In genomic region chr9:78325343-78325742, GRCh38 we compare ENCODE assay signal across 11 cellular contexts. TPM values are rescaled to one million over a fixed set of nuclear protein-coding genes. Genes with fewer than 3 reads are reported as not detected.
A peak's percentile ranks its signal among the peaks of the same experiment; 100 is the strongest.
DNase-seq lines count a peak whose midpoint lies in the region; ATAC-seq and TF ChIP-seq lines count a peak whose summit lies in the region.
"Had no signal": no experiment of that assay in that cellular context is flagged by ENCODE, and none has a peak within 500 bp of the region (broad histone marks: within the 10 kb centered on the region; RNA-seq: fewer than 3 reads in every experiment).

No MANE protein-coding gene starts in this region.

- no peak for DNase-seq in activated naive CD4-positive, alpha-beta T cell treated with anti-CD3 and anti-CD28 coated beads, Interleukin-2, amount 10 ng/mL, durations not matched to agents 7 days and 5 days
- DNase-seq in activated naive CD4-positive, alpha-beta T cell (lab: John Stamatoyannopoulos, UW) = no peak
- DNase-seq in amygdala (lab: John Stamatoyannopoulos, UW) = peak in 33 of 56 donors; percentile 7 to 59 (median 39)
- peak; percentile 51 for DNase-seq in hepatocyte (ENCODE audit: low spot score)
- peak in 29 of 49 donors; percentile 5 to 79 (median 22) for DNase-seq in substantia nigra (lab: John Stamatoyannopoulos, UW)
- DNase-seq in uterus = no peak
- no peak for DNase-seq in activated CD8-positive, alpha-beta memory T cell treated with anti-CD3 and anti-CD28 coated beads for 24 hours
- DNase-seq: sigmoid colon; stimulated activated naive CD8-positive, alpha-beta T cell treated with anti-CD3 and anti-CD28 coated beads, Interleukin-15, Interleukin-2, amounts not matched to agents 100 U/mL and 50 U/mL, for 24 hours had no signal

- no peak overlapping the region for H3K4me2 ChIP-seq in hepatocyte

- TF ChIP-seq CTCF in hepatocyte (IDR thresholded peaks at IDR 0.05; ENCODE audit: poor library complexity) = no peak
- TF ChIP-seq CTCF in uterus (IDR thresholded peaks at IDR 0.05) = no peak

- no peaks in the 10 kb centered on the region for H3K27me3 Mint-ChIP-seq in activated naive CD4-positive, alpha-beta T cell treated with anti-CD3 and anti-CD28 coated beads, Interleukin-2, amount 10 ng/mL, durations not matched to agents 7 days and 5 days
- H3K27me3 Mint-ChIP-seq: activated T-helper 17 cell treated with anti-CD3 and anti-CD28 coated beads, Interleukin-2, amount 50 U/mL, for 72 hours had no signal

- H3K4me3 Mint-ChIP-seq in activated naive CD4-positive, alpha-beta T cell treated with anti-CD3 and anti-CD28 coated beads, Interleukin-2, amount 10 ng/mL, durations not matched to agents 7 days and 5 days = no peak overlapping the region
- H3K4me3 Mint-ChIP-seq: activated T-helper 17 cell treated with anti-CD3 and anti-CD28 coated beads, Interleukin-2, amount 50 U/mL, for 72 hours had no signal

- H3K36me3 ChIP-seq in hepatocyte (replicated peaks; ENCODE audit: insufficient read depth, low read depth) (no peaks in the 10 kb centered on the region), uterus (no peaks in the 10 kb centered on the region)
- H3K36me3 ChIP-seq: sigmoid colon had no signal

- intact Hi-C loops in uterus (cut with DNase I; ENCODE audit: low total_unique reads) = no loop called here

- 44% methylated on average over 6 of the region's 6 CpGs for WGBS in hepatocyte (ENCODE audit: low lambda C conversion rate, missing lambda C conversion rate)

- no peak for TF ChIP-seq POLR2A in uterus (IDR thresholded peaks at IDR 0.05)

- H3K27ac ChIP-seq in hepatocyte (peak overlapping the region; percentile 1), substantia nigra (ENCODE audit: low read depth, low read length, poor library complexity, severe bottlenecking) (peak overlapping the region; percentile 27), uterus (no peak overlapping the region)

- H3K9me3 Mint-ChIP-seq in activated naive CD4-positive, alpha-beta T cell treated with anti-CD3 and anti-CD28 coated beads, Interleukin-2, amount 10 ng/mL, durations not matched to agents 7 days and 5 days = no peaks in the 10 kb centered on the region
- H3K9me3 Mint-ChIP-seq: activated T-helper 17 cell treated with anti-CD3 and anti-CD28 coated beads, Interleukin-2, amount 50 U/mL, for 72 hours had no signal

- H3K9me2 ChIP-seq in hepatocyte (replicated peaks; ENCODE audit: insufficient read depth) = no peaks in the 10 kb centered on the region

- H3K4me1 Mint-ChIP-seq in activated naive CD4-positive, alpha-beta T cell treated with anti-CD3 and anti-CD28 coated beads, Interleukin-2, amount 10 ng/mL, durations not matched to agents 7 days and 5 days = peaks cover 9% of the 10 kb centered on the region

- peak overlapping the region; percentile 69 for H3K27ac Mint-ChIP-seq in activated naive CD4-positive, alpha-beta T cell treated with anti-CD3 and anti-CD28 coated beads, Interleukin-2, amount 10 ng/mL, durations not matched to agents 7 days and 5 days
- H3K27ac Mint-ChIP-seq: activated T-helper 17 cell treated with anti-CD3 and anti-CD28 coated beads, Interleukin-2, amount 50 U/mL, for 72 hours had no signal

- H4K20me1 ChIP-seq in hepatocyte (ENCODE audit: insufficient read depth, poor library complexity, severe bottlenecking) = no peaks in the 10 kb centered on the region

- H3K4me1 ChIP-seq in hepatocyte (ENCODE audit: insufficient read depth) (no peaks in the 10 kb centered on the region), uterus (no peaks in the 10 kb centered on the region)

- no peaks in the 10 kb centered on the region for H3K79me2 ChIP-seq in hepatocyte

- H3K4me3 ChIP-seq in hepatocyte = no peak overlapping the region
- no peak overlapping the region for H3K4me3 ChIP-seq in uterus
- H3K4me3 ChIP-seq: sigmoid colon had no signal

- H2AFZ ChIP-seq in hepatocyte = no peak overlapping the region

- CTCF ChIA-PET in activated naive CD4-positive, alpha-beta T cell treated with anti-CD3 and anti-CD28 coated beads, Interleukin-2, amount 10 ng/mL, durations not matched to agents 7 days and 5 days (lab: Charles Lee) = interaction anchor here (0.5 kb wide), 1 partner anchor 258 kb away, joined by 3 read pairs; no protein-coding TSS in a partner anchor

- no peak for ATAC-seq in HG03025 (IDR thresholded peaks at IDR 0.05; ENCODE audit: low FRiP score, unreplicated experiment)
- ATAC-seq: activated T-helper 17 cell treated with anti-CD3 and anti-CD28 coated beads, Interleukin-2, amount 50 U/mL, for 72 hours; stimulated activated naive CD8-positive, alpha-beta T cell treated with anti-CD3 and anti-CD28 coated beads, Interleukin-15, Interleukin-2, amounts not matched to agents 100 U/mL and 50 U/mL, for 24 hours had no signal

- H3K9me3 ChIP-seq in hepatocyte (ENCODE audit: low read depth) (no peaks in the 10 kb centered on the region), uterus (no peaks in the 10 kb centered on the region)
- H3K9me3 ChIP-seq: sigmoid colon had no signal

- peaks cover 50% of the 10 kb centered on the region for H3K36me3 Mint-ChIP-seq in activated naive CD4-positive, alpha-beta T cell treated with anti-CD3 and anti-CD28 coated beads, Interleukin-2, amount 10 ng/mL, durations not matched to agents 7 days and 5 days

- H3K27me3 ChIP-seq in hepatocyte (no peaks in the 10 kb centered on the region), uterus (no peaks in the 10 kb centered on the region)
- H3K27me3 ChIP-seq: sigmoid colon had no signal

RNA-seq across cellular contexts. Expression of gene PSAT1, which starts 28.4 kb away (rescaled TPM):
- total RNA-seq in hepatocyte (149 and 186 TPM in 2 replicates), uterus (10 to 100 TPM in 1 of 4 donors, 1 to 10 TPM in 1, under 1 TPM in 1, not detected in 1; 0.29 to 33.3 (median 1.6) TPM)
- 85.7 and 120 TPM in 2 replicates for polyA plus RNA-seq in hepatocyte

Comparison
In these comparisons a context has a peak if more than half of its experiments do, and no peak if none do; other contexts are left out.
1. DNase-seq: peak in amygdala (33 of 56), hepatocyte (single experiment) and substantia nigra (29 of 49); none in activated naive CD4-positive, alpha-beta T cell treated with anti-CD3 and anti-CD28 coated beads, Interleukin-2, amount 10 ng/mL, durations not matched to agents 7 days and 5 days (single experiment), activated naive CD4-positive, alpha-beta T cell (0 of 4), uterus (0 of 2) and activated CD8-positive, alpha-beta memory T cell treated with anti-CD3 and anti-CD28 coated beads for 24 hours (single experiment).
2. H3K27ac ChIP-seq: peak in hepatocyte (single experiment) and substantia nigra (single experiment); none in uterus (0 of 2).